ENCODE assay signal across 20 cellular contexts in genomic region chr2:28470759-28471158, GRCh38. TPM values are rescaled to one million over a fixed set of nuclear protein-coding genes. Genes with fewer than 3 reads are reported as not detected.
A peak's percentile ranks its signal among the peaks of the same experiment; 100 is the strongest.
DNase-seq lines count a peak whose midpoint lies in the region; ATAC-seq and TF ChIP-seq lines count a peak whose summit lies in the region.
"Had no signal": no experiment of that assay in that cellular context is flagged by ENCODE, and none has a peak within 500 bp of the region (broad histone marks: within the 10 kb centered on the region; RNA-seq: fewer than 3 reads in every experiment).

No MANE protein-coding gene starts in this region.

- H3K36me3 ChIP-seq in mucosa of descending colon (ENCODE audit: low read depth): no peaks in the 10 kb centered on the region

- ATAC-seq in mucosa of descending colon (peak; percentile 87), GM21360 (IDR thresholded peaks at IDR 0.05; ENCODE audit: unreplicated experiment) (no peak)
- ATAC-seq: naive thymus-derived CD8-positive, alpha-beta T cell had no signal

- TF ChIP-seq CTCF in VCaP (conservative IDR thresholded peaks at IDR 0.05) (no peak), mucosa of descending colon (IDR thresholded peaks at IDR 0.05) (no peak)

- DNase-seq in NCI-H1105 treated with DMSO at 0.1 percent for 48 hours (lab: John Stamatoyannopoulos, UW) (peak; percentile 1), NCI-H1105 (lab: John Stamatoyannopoulos, UW) (no peak), HPDE6-E6E7 (ENCODE audit: extremely low spot score) (peak; percentile 98), mucosa of descending colon (peak in 1 of 3 donors; percentile 28), HK-2 (ENCODE audit: unreplicated experiment) (no peak)
- no peak for DNase-seq in stimulated activated CD8-positive, alpha-beta memory T cell treated with anti-CD3 and anti-CD28 coated beads, Interleukin-4, amount 100 ng/mL, for 48 hours
- DNase-seq: activated CD4-positive, alpha-beta T cell treated with anti-CD3 and anti-CD28 coated beads, Interleukin-2, amount 50 U/mL, for 48 hours; activated T-cell treated with anti-CD3 and anti-CD28 coated beads, Interleukin-2, amount 50 U/mL, for 48 hours; amniotic stem cell; effector memory CD4-positive, alpha-beta T cell; GDM1; islet precursor cell; naive thymus-derived CD8-positive, alpha-beta T cell; NCI-H1436 treated with DMSO at 0.1 percent for 48 hours; NCI-H2227 treated with DMSO at 0.1 percent for 48 hours; SIG-M5; stimulated activated CD4-positive, alpha-beta T cell treated with anti-CD3 and anti-CD28 coated beads, Interleukin-4, amount 100 ng/mL, for 1 hour had no signal

- H3K4me3 ChIP-seq in mucosa of descending colon: no peak overlapping the region

- no peaks in the 10 kb centered on the region for H3K9me3 ChIP-seq in mucosa of descending colon

- peak overlapping the region; percentile 31; the same call in 1 of the 2 replicates for H3K27ac ChIP-seq in VCaP
- H3K27ac ChIP-seq: 22Rv1 had no signal

- H3K4me1 ChIP-seq in mucosa of descending colon (ENCODE audit: low read depth): peaks cover 5% of the 10 kb centered on the region

- intact Hi-C loops in mucosa of descending colon (cut with DNase I, micrococcal nuclease): no loop called here

RNA-seq across cellular contexts. Expression of gene PLB1, which starts 25.1 kb away (rescaled TPM):
- total RNA-seq in mucosa of descending colon: 1 to 10 TPM; 2.4 to 4.9 (median 3.6) TPM

Comparison
In these comparisons a context has a peak if more than half of its experiments do, and no peak if none do; other contexts are left out.
1. DNase-seq: peak in NCI-H1105 treated with DMSO at 0.1 percent for 48 hours (single experiment) and HPDE6-E6E7 (single experiment); none in NCI-H1105 (single experiment), stimulated activated CD8-positive, alpha-beta memory T cell treated with anti-CD3 and anti-CD28 coated beads, Interleukin-4, amount 100 ng/mL, for 48 hours (single experiment) and HK-2 (single experiment).